11 cellular contexts compared by ENCODE assay signal in genomic region chr16:63146251-63146650, GRCh38.
"Had no signal": no experiment of that assay in that cellular context is flagged by ENCODE, and none has a peak within 500 bp of the region (broad histone marks: within the 10 kb centered on the region; RNA-seq: fewer than 3 reads in every experiment).

No MANE protein-coding gene starts in this region.

- H2AFZ ChIP-seq: GM23248, GM23338 had no signal

- H3K4me2 ChIP-seq: GM23338 had no signal

- H3K9me3 ChIP-seq: HAP-1 had no signal

- H3K4me1 ChIP-seq: HAP-1 had no signal

- DNase-seq: GM23248, GOT3, H7, H9, HCEC 1CT, HFFc6 had no signal

- ATAC-seq: GM23338, HCT116 had no signal

- H3K4me3 ChIP-seq: GM23248, GM23338, HAP-1 had no signal

- H3K9ac ChIP-seq: GM23248 had no signal

- H3K36me3 ChIP-seq: HAP-1 had no signal

- H3K27ac ChIP-seq: GM23248 had no signal

- FAIRE-seq: H1, H54 had no signal
